ENCODE assay signal across 1 cellular context in genomic region chr16:2273931-2274330, GRCh38.
TF ChIP-seq lines count a peak whose summit lies in the region.

No MANE protein-coding gene starts in this region.

TF ChIP-seq in K562, 482 proteins besides CTCF, POLR2A, EP300 and RAD21:
- TF ChIP-seq COPS2 (conservative IDR thresholded peaks at IDR 0.05) (no peak), DEAF1 (CRISPR knock-in tag; IDR thresholded peaks at IDR 0.05) (no peak), ZFP1 (CRISPR knock-in tag; IDR thresholded peaks at IDR 0.05) (no peak), POLR2G (IDR thresholded peaks at IDR 0.05; ENCODE audit: low read depth, low read length) (peak; percentile 49; the same call in 1 of the 2 replicates), KLF16 (IDR thresholded peaks at IDR 0.05) (no peak), RBFOX2 (IDR thresholded peaks at IDR 0.05; ENCODE audit: low read depth, low read length) (0 out of 2 replicates have a peak, but pooled peaks have one; percentile 7)
